In genomic region chr2:100621371-100621910, GRCh38 we compare ENCODE assay signal across 22 cellular contexts. TPM values are rescaled to one million over a fixed set of nuclear protein-coding genes. Genes with fewer than 3 reads are reported as not detected.
DNase-seq lines count a peak whose midpoint lies in the region; ATAC-seq and TF ChIP-seq lines count a peak whose summit lies in the region.
"Had no signal": no experiment of that assay in that cellular context is flagged by ENCODE, and none has a peak within 500 bp of the region (broad histone marks: within the 10 kb centered on the region; RNA-seq: fewer than 3 reads in every experiment).

No MANE protein-coding gene starts in this region.

- H3K27me3 Mint-ChIP-seq in activated CD8-positive, alpha-beta memory T cell treated with anti-CD3 and anti-CD28 coated beads, Interleukin-2, amount 10 ng/mL, durations not matched to agents 7 days and 5 days = peaks cover 12% of the 10 kb centered on the region
- no peaks in the 10 kb centered on the region for H3K27me3 Mint-ChIP-seq in CD8-positive, alpha-beta T cell (ENCODE audit: low read depth)

- no peaks in the 10 kb centered on the region for H3K36me3 ChIP-seq in tibial artery
- no peaks in the 10 kb centered on the region for H3K36me3 ChIP-seq in CD8-positive, alpha-beta T cell (ENCODE audit: insufficient read depth, low read length)
- H3K36me3 ChIP-seq: BLaER1 had no signal

- CTCF ChIA-PET in activated CD8-positive, alpha-beta memory T cell treated with anti-CD3 and anti-CD28 coated beads, Interleukin-2, amount 10 ng/mL, durations not matched to agents 7 days and 5 days (lab: Charles Lee) = interaction anchor here (1.2 to 1.5 kb wide), 2 partner anchors 9 to 14 kb away, joined by 3 read pairs; no protein-coding TSS in a partner anchor
- CTCF ChIA-PET in CD8-positive, alpha-beta T cell (lab: Charles Lee) = interaction anchor here (1.7 to 2.4 kb wide), 2 partner anchors 11 to 14 kb away, joined by 4 to 12 read pairs; no protein-coding TSS in a partner anchor

- H3K4me3 Mint-ChIP-seq in activated CD8-positive, alpha-beta memory T cell treated with anti-CD3 and anti-CD28 coated beads, Interleukin-2, amount 10 ng/mL, durations not matched to agents 7 days and 5 days = no peak overlapping the region
- H3K4me3 Mint-ChIP-seq in CD8-positive, alpha-beta T cell = no peak overlapping the region
- H3K4me3 Mint-ChIP-seq: CD14-positive monocyte; CD4-positive, alpha-beta memory T cell; HFFc6 had no signal

- DNase-seq in activated CD8-positive, alpha-beta memory T cell treated with anti-CD3 and anti-CD28 coated beads, Interleukin-2, amount 50 U/mL, for 48 hours = peak; percentile 30
- no peak for DNase-seq in activated CD8-positive, alpha-beta memory T cell treated with anti-CD3 and anti-CD28 coated beads, Interleukin-2, amount 10 ng/mL, durations not matched to agents 7 days and 5 days
- DNase-seq in ecto neural progenitor cell (ENCODE audit: low spot score) (peak; percentile 12), mesenteric fat pad (ENCODE audit: low spot score) (peak; percentile 39), posterior vena cava (ENCODE audit: low spot score) (peak; percentile 32), tibial artery (no peak), NCI-H69 (lab: John Stamatoyannopoulos, UW) (no peak)
- DNase-seq in CD8-positive, alpha-beta T cell = no peak
- DNase-seq: 8988T; CD4-positive, alpha-beta memory T cell; COR-L47; DMS 273 treated with DMSO at 0.1 percent for 48 hours; DMS53; DND-41; EL; GOT3; H7; HFFc6 had no signal

- intact Hi-C loops in posterior vena cava (cut with DNase I) = loop anchor here in 1 of 2 donors (10.0 kb wide), 1 partner anchor 63 kb away; no protein-coding TSS in a partner anchor
- intact Hi-C loops in tibial artery (cut with DNase I; ENCODE audit: low total_unique reads) = no loop called here
- intact Hi-C loops in CD8-positive, alpha-beta T cell (cut with DNase I, micrococcal nuclease) = no loop called here

- no peak overlapping the region for H3K27ac ChIP-seq in tibial artery
- no peak overlapping the region for H3K27ac ChIP-seq in CD8-positive, alpha-beta T cell (ENCODE audit: low read depth, low read length)
- H3K27ac ChIP-seq: BLaER1 had no signal

- H3K4me3 ChIP-seq in tibial artery = no peak overlapping the region
- H3K4me3 ChIP-seq in CD8-positive, alpha-beta T cell (ENCODE audit: low read depth, low read length) = no peak overlapping the region
- H3K4me3 ChIP-seq: BLaER1, GM12878 had no signal

- no peaks in the 10 kb centered on the region for H3K9me3 Mint-ChIP-seq in activated CD8-positive, alpha-beta memory T cell treated with anti-CD3 and anti-CD28 coated beads, Interleukin-2, amount 10 ng/mL, durations not matched to agents 7 days and 5 days (ENCODE audit: low read depth)
- no peaks in the 10 kb centered on the region for H3K9me3 Mint-ChIP-seq in CD8-positive, alpha-beta T cell
- H3K9me3 Mint-ChIP-seq: HFFc6 had no signal

- H3K27ac Mint-ChIP-seq in activated CD8-positive, alpha-beta memory T cell treated with anti-CD3 and anti-CD28 coated beads, Interleukin-2, amount 10 ng/mL, durations not matched to agents 7 days and 5 days = no peak overlapping the region
- no peak overlapping the region for H3K27ac Mint-ChIP-seq in CD8-positive, alpha-beta T cell
- H3K27ac Mint-ChIP-seq: CD4-positive, alpha-beta memory T cell; HFFc6 had no signal

- H3K9me3 ChIP-seq in tibial artery = peaks cover 0 to 6% (median 0%) of the 10 kb centered on the region in 3 donors
- no peaks in the 10 kb centered on the region for H3K9me3 ChIP-seq in CD8-positive, alpha-beta T cell (ENCODE audit: low read length)

- POLR2A ChIA-PET in CD8-positive, alpha-beta T cell (lab: Charles Lee) = interaction anchor here (1.0 kb wide), 1 partner anchor 11 kb away, joined by 3 read pairs; no protein-coding TSS in a partner anchor

- no peak for TF ChIP-seq CTCF in tibial artery (IDR thresholded peaks at IDR 0.05)
- no peak for TF ChIP-seq CTCF in CD8-positive, alpha-beta T cell (IDR thresholded peaks at IDR 0.05)

- no peaks in the 10 kb centered on the region for H3K4me1 Mint-ChIP-seq in activated CD8-positive, alpha-beta memory T cell treated with anti-CD3 and anti-CD28 coated beads, Interleukin-2, amount 10 ng/mL, durations not matched to agents 7 days and 5 days
- peaks cover 6% of the 10 kb centered on the region for H3K4me1 Mint-ChIP-seq in CD8-positive, alpha-beta T cell (ENCODE audit: low read depth)
- H3K4me1 Mint-ChIP-seq: CD14-positive monocyte had no signal

- peaks cover 0 to 3% of the 10 kb centered on the region in 2 donors for H3K27me3 ChIP-seq in tibial artery
- H3K27me3 ChIP-seq in CD8-positive, alpha-beta T cell (ENCODE audit: insufficient read depth, low read length) = no peaks in the 10 kb centered on the region
- H3K27me3 ChIP-seq: BLaER1 had no signal

- no peak for ATAC-seq in activated CD8-positive, alpha-beta memory T cell treated with anti-CD3 and anti-CD28 coated beads, Interleukin-2, amount 10 ng/mL, durations not matched to agents 7 days and 5 days
- no peak for ATAC-seq in CD8-positive, alpha-beta T cell
- ATAC-seq: GM12878, HCT116 had no signal

- H3K36me3 Mint-ChIP-seq in activated CD8-positive, alpha-beta memory T cell treated with anti-CD3 and anti-CD28 coated beads, Interleukin-2, amount 10 ng/mL, durations not matched to agents 7 days and 5 days = no peaks in the 10 kb centered on the region
- H3K36me3 Mint-ChIP-seq in CD8-positive, alpha-beta T cell = no peaks in the 10 kb centered on the region
- H3K36me3 Mint-ChIP-seq: CD14-positive monocyte; CD4-positive, alpha-beta memory T cell had no signal

- H3K4me1 ChIP-seq in tibial artery = no peaks in the 10 kb centered on the region
- no peaks in the 10 kb centered on the region for H3K4me1 ChIP-seq in CD8-positive, alpha-beta T cell (ENCODE audit: insufficient read depth, low read length)
- H3K4me1 ChIP-seq: BLaER1 had no signal

RNA-seq across cellular contexts. Expression of gene PDCL3, which starts 58.6 kb away (rescaled TPM):
- 10 to 100 TPM; 25.1 to 36.7 TPM for total RNA-seq in activated CD8-positive, alpha-beta memory T cell treated with anti-CD3 and anti-CD28 coated beads, Interleukin-2, amount 10 ng/mL, durations not matched to agents 7 days and 5 days
- 21.6 TPM for total RNA-seq in mesenteric fat pad
- total RNA-seq in posterior vena cava = 10 to 100 TPM; 24.9 to 39.4 TPM
- total RNA-seq in CD8-positive, alpha-beta T cell = 10 to 100 TPM; 32.4 to 33.5 TPM

Comparison
In these comparisons a context has a peak if more than half of its experiments do, and no peak if none do; other contexts are left out.
1. DNase-seq: peak in activated CD8-positive, alpha-beta memory T cell treated with anti-CD3 and anti-CD28 coated beads, Interleukin-2, amount 50 U/mL, for 48 hours (single experiment), ecto neural progenitor cell (single experiment), mesenteric fat pad (single experiment) and posterior vena cava (single experiment); none in activated CD8-positive, alpha-beta memory T cell treated with anti-CD3 and anti-CD28 coated beads, Interleukin-2, amount 10 ng/mL, durations not matched to agents 7 days and 5 days (single experiment), tibial artery (0 of 2), CD8-positive, alpha-beta T cell (0 of 7) and NCI-H69 (single experiment).